ENCODE assay signal across 8 cellular contexts in genomic region chr11:64268687-64269379, GRCh38. TPM values are rescaled to one million over a fixed set of nuclear protein-coding genes. Genes with fewer than 3 reads are reported as not detected.
A peak's percentile ranks its signal among the peaks of the same experiment; 100 is the strongest.
DNase-seq lines count a peak whose midpoint lies in the region; ATAC-seq, FAIRE-seq and TF ChIP-seq lines count a peak whose summit lies in the region.

No MANE protein-coding gene starts in this region.

- H4K20me1 ChIP-seq in PC-3 (ENCODE audit: low read length) (no peaks in the 10 kb centered on the region), K562 (replicated peaks; ENCODE audit: control insufficient read depth, insufficient read depth, low read length) (no peaks in the 10 kb centered on the region)

- H3K27me3 ChIP-seq in PC-3 (ENCODE audit: low read length) (no peaks in the 10 kb centered on the region), K562 (ENCODE audit: control insufficient read depth in 2 of 2, insufficient read depth in 2 of 2, low read length in 2 of 2) (no peaks in the 10 kb centered on the region), spleen (replicated peaks in 1 of 7) (no peaks in the 10 kb centered on the region)

- H3K4me2 ChIP-seq in A549: peak overlapping the region; percentile 97
- H3K4me2 ChIP-seq in PC-3 (ENCODE audit: low read length): peak overlapping the region; percentile 82
- peak overlapping the region; percentile 92 for H3K4me2 ChIP-seq in K562 (ENCODE audit: insufficient read depth, low read length)

- FAIRE-seq in A549 (lab: Jason Lieb, UNC) (no peak), K562 (lab: Jason Lieb, UNC) (peak; percentile 72)

- H3K9me1 ChIP-seq in K562 (ENCODE audit: control insufficient read depth, insufficient read depth, low read length): peaks cover 3% of the 10 kb centered on the region

- 13% methylated on average over 11 of the region's 23 CpGs for WGBS in A549 (ENCODE audit: missing lambda C conversion rate)
- WGBS in K562 (ENCODE audit: insufficient coverage, low coverage, missing lambda C conversion rate): 3% methylated on average over 21 of the region's 23 CpGs
- WGBS in spleen, 5 donors: 6 to 12% (median 9%) methylated on average over 20 to 23 of the region's 23 CpGs

- H3K9ac ChIP-seq in PC-3 (ENCODE audit: low read length): peak overlapping the region; percentile 74
- peak overlapping the region; percentile 89 to 99 for H3K9ac ChIP-seq in K562 (ENCODE audit: insufficient read depth in 1 of 2, low read depth in 2 of 2, low read length in 2 of 2)

- H3K9me3 ChIP-seq in A549 (no peaks in the 10 kb centered on the region), PC-3 (ENCODE audit: low read length) (no peaks in the 10 kb centered on the region), K562 (replicated peaks; ENCODE audit: control insufficient read depth, insufficient read depth, low read depth, low read length) (no peaks in the 10 kb centered on the region), spleen (no peaks in the 10 kb centered on the region)

- no peak for TF ChIP-seq RAD21 in A549 (conservative IDR thresholded peaks at IDR 0.05 in 1 of 2, IDR thresholded peaks at IDR 0.05 in 1 of 2)
- 0 out of 4 replicates have a peak, but pooled peaks of 1 of the 2 experiments have one; percentile 2 for TF ChIP-seq RAD21 in K562 (CRISPR knock-in tag; conservative IDR thresholded peaks at IDR 0.05 in 1 of 2, IDR thresholded peaks at IDR 0.05 in 1 of 2)

- H3K9me2 ChIP-seq in PC-3 (replicated peaks; ENCODE audit: low read length): no peaks in the 10 kb centered on the region

- TF ChIP-seq POLR2A in A549 (IDR thresholded peaks at IDR 0.05; ENCODE audit: low read length) (no peak), K562 (conservative IDR thresholded peaks at IDR 0.05) (peak; percentile 52), spleen (IDR thresholded peaks at IDR 0.05) (peak in 1 of 3 donors; percentile 32)

- peaks cover 31% of the 10 kb centered on the region for H3K4me1 ChIP-seq in A549
- H3K4me1 ChIP-seq in PC-3 (ENCODE audit: insufficient read depth, low read length): peaks cover 35% of the 10 kb centered on the region
- peaks cover 32 to 59% of the 10 kb centered on the region in 2 experiments for H3K4me1 ChIP-seq in K562 (replicated peaks in 1 of 2; ENCODE audit: control insufficient read depth in 2 of 2, insufficient read depth in 2 of 2, low read length in 2 of 2)
- H3K4me1 ChIP-seq in spleen: peaks cover 27 to 56% (median 39%) of the 10 kb centered on the region in 6 donors

- H3K79me2 ChIP-seq in PC-3 (ENCODE audit: low read length) (peaks cover 14% of the 10 kb centered on the region; the same call in 1 of the 2 replicates), K562 (ENCODE audit: control insufficient read depth, insufficient read depth, low read length) (peaks cover 41% of the 10 kb centered on the region)

- ATAC-seq in A549: peak; percentile 35 to 46
- ATAC-seq in HG03103 (IDR thresholded peaks at IDR 0.05; ENCODE audit: low read depth, unreplicated experiment): peak; percentile 7
- ATAC-seq in PC-3: peak; percentile 3
- ATAC-seq in K562: peak; percentile 59

- no peak for TF ChIP-seq CTCF in A549 (IDR thresholded peaks at IDR 0.05)
- TF ChIP-seq CTCF in GM12875 (IDR thresholded peaks at IDR 0.05; ENCODE audit: borderline replicate concordance, insufficient read depth, low read depth, low read length): no peak
- TF ChIP-seq CTCF in PC-3 (conservative IDR thresholded peaks at IDR 0.05; ENCODE audit: low read depth, low read length): no peak
- TF ChIP-seq CTCF in K562 (IDR thresholded peaks at IDR 0.05 in 2 of 3, conservative IDR thresholded peaks at IDR 0.05 in 1 of 3; ENCODE audit: insufficient read depth in 2 of 3, low read depth in 1 of 3, low read length in 3 of 3): no peak
- TF ChIP-seq CTCF in spleen (IDR thresholded peaks at IDR 0.05 in 8 of 11, conservative IDR thresholded peaks at IDR 0.05 in 3 of 11): peak in 2 of 11 experiments; percentile 17 to 25

- H3K4me3 ChIP-seq in A549 (peak overlapping the region; percentile 72), GM12875 (ENCODE audit: low read depth, low read length) (peak overlapping the region; percentile 76), PC-3 (ENCODE audit: low read length) (peak overlapping the region; percentile 69), K562 (peak overlapping the region; percentile 60), spleen (peak overlapping the region; percentile 61 to 99 (median 90))

- BruUV-seq in PC-3 (replicated peaks; lab: Mats Ljungman, UMichigan) (no TSS peak), K562 (replicated peaks; lab: Mats Ljungman, UMichigan) (no TSS peak)

- TF ChIP-seq EP300 in A549 (IDR thresholded peaks at IDR 0.05): no peak
- no peak; the same call in 1 of the 2 replicates for TF ChIP-seq EP300 in K562 (IDR thresholded peaks at IDR 0.05; ENCODE audit: low read length)

- H3K27ac ChIP-seq in A549 (peak overlapping the region; percentile 94 to 97), PC-3 (ENCODE audit: low read length) (peak overlapping the region; percentile 59), K562 (ENCODE audit: extremely low read depth, low read depth, low read length) (peak overlapping the region; percentile 96), spleen (peak overlapping the region; percentile 80 to 100 (median 98))

- H3K36me3 ChIP-seq in PC-3 (ENCODE audit: low read depth, low read length) (peaks cover 7% of the 10 kb centered on the region; the same call in 1 of the 2 replicates), K562 (ENCODE audit: control insufficient read depth, insufficient read depth, low read length) (peaks cover 45% of the 10 kb centered on the region), spleen (peaks cover 0 to 38% (median 17%) of the 10 kb centered on the region in 6 donors)

- CTCF ChIA-PET in A549 (lab: Yijun Ruan, JAX): interaction anchor here (1.1 to 16.0 kb wide), 12 partner anchors 9 to 499 kb away, joined by 3 to 220 read pairs (median 4); partner anchors contain the start of genes BAD, CATSPERZ, ESRRA and PLCB3
- CTCF ChIA-PET in PC-3 (lab: Charles Lee): no interaction called here
- CTCF ChIA-PET in K562 (lab: Yijun Ruan, JAX; ENCODE audit: low intra/inter-chr PET ratio): interaction anchor here (2.6 kb wide), 1 partner anchor 65 kb away, joined by 11 read pairs; no protein-coding TSS in a partner anchor

- POLR2A ChIA-PET in A549 (lab: Yijun Ruan, JAX) (interaction anchor here (0.8 to 5.9 kb wide), 10 partner anchors 8 to 83 kb away, joined by 3 to 53 read pairs (median 4); partner anchors contain the start of genes BAD, ESRRA, FKBP2 and GPR137), PC-3 (lab: Charles Lee; ENCODE audit: unreplicated experiment) (no interaction called here), K562 (lab: Yijun Ruan, JAX) (interaction anchor here (0.6 to 5.7 kb wide), 17 partner anchors 12 to 1459 kb away, joined by 3 to 58 read pairs (median 5); partner anchors contain the start of genes BAD, CATSPERZ, ESRRA and FERMT3)

- in situ Hi-C loops in K562 (cut with MboI): no loop called here

- H3F3A ChIP-seq in PC-3 (ENCODE audit: low read length, unreplicated experiment): no peaks in the 10 kb centered on the region

- H2AFZ ChIP-seq in PC-3 (ENCODE audit: low read length) (peak overlapping the region; percentile 76), K562 (ENCODE audit: low read depth, low read length) (peak overlapping the region; percentile 78; the same call in 1 of the 2 replicates)

- intact Hi-C loops in PC-3 (cut with micrococcal nuclease): no loop called here
- intact Hi-C loops in K562 (cut with micrococcal nuclease): loop anchor here (2.0 kb wide), 1 partner anchor 22 kb away; the partner anchor contains the start of gene PPP1R14B
- intact Hi-C loops in spleen (cut with DNase I; ENCODE audit: low total_unique reads): no loop called here

- DNase-seq in A549 (ENCODE audit: low read depth in 1 of 2, low spot score in 1 of 2) (peak in 1 of 2 experiments; percentile 76), PC-3 (peak; percentile 58), K562 (ENCODE audit: extremely low read depth in 1 of 4, low spot score in 3 of 4) (peak; percentile 36 to 79 (median 48)), iris pigment epithelial cell (ENCODE audit: low read depth) (peak; percentile 58), spleen (peak; percentile 94), GM19238 (ENCODE audit: insufficient read length, low spot score) (no peak)

RNA-seq across cellular contexts. Expression of gene BAD, which starts 15.6 kb away (rescaled TPM):
- polyA plus RNA-seq in A549 (2011; rRNA removed) (33.7 and 35.6 TPM in 2 replicates), A549 (2017; fragmentation: RNase III; extraction: RNeasy Plus Mini Kit Qiagen cat#74134 plus additional on column Dnase treatment) (65.7 to 68.4 TPM (median 66.4 TPM) in 3 replicates), K562 (2011; rRNA removed) (11.8 and 21.1 TPM in 2 replicates), K562 (2014; fragmentation: Illumina TruSeq; extraction: Trizol) (4.7 and 12.8 TPM in 2 replicates), K562 (2014; fragmentation: Nextera tagmentation; extraction: Ambion mirVana) (1 to 10 TPM in 1 of 2 experiments, under 1 TPM in 1; 0.61 to 4.0 TPM), K562 (2014; rRNA removed) (34.3 and 43.0 TPM in 2 replicates), spleen (10 to 100 TPM; 53.9 to 67.3 (median 61.4) TPM)
- 78.5 and 99.7 TPM in 2 replicates for polyA plus RNA-seq in A549 (2012; cell fraction: cytosol; rRNA removed)
- 56.7 and 63.9 TPM in 2 replicates for polyA plus RNA-seq in A549 (2012; cell fraction: nucleus; rRNA removed)
- 7.1 and 11.8 TPM in 2 replicates for polyA minus RNA-seq in A549 (2011; rRNA and poly(A)+ RNA removed)
- total RNA-seq in PC-3 (2014; rRNA removed) (360 and 368 TPM in 2 replicates), K562 (2014; rRNA removed) (45.6 and 58.5 TPM in 2 replicates), K562 (2014; rRNA removed; fragmentation: Illumina TruSeq; extraction: Trizol) (2.9 and 4.1 TPM in 2 replicates), K562 (2015; rRNA removed; fragmentation: Illumina TruSeq; extraction: Trizol) (18.8 and 23.8 TPM in 2 replicates), K562 (2021) (25.2 and 27.1 TPM in 2 replicates), spleen (10 to 100 TPM; 27.0 to 49.3 (median 33.4) TPM)
- 2.4 and 7.5 TPM in 2 replicates for total RNA-seq in K562 (2011; cell fraction: chromatin; rRNA removed; ENCODE audit: low replicate concordance)
- 7.5 and 12.9 TPM in 2 replicates for total RNA-seq in K562 (2011; cell fraction: nucleolus; rRNA removed)
- total RNA-seq in K562 (2011; cell fraction: nucleoplasm; rRNA removed): 4.4 and 4.8 TPM in 2 replicates
- 21.0 and 30.7 TPM in 2 replicates for polyA plus RNA-seq in K562 (2011; cell fraction: cytosol; rRNA removed)
- 8.6 and 11.1 TPM in 2 replicates for polyA plus RNA-seq in K562 (2011; cell fraction: nucleus; rRNA removed)
- 23.1 and 33.4 TPM in 2 replicates for polyA plus RNA-seq in K562 (2012)
- 1.2 and 2.6 TPM in 2 replicates for polyA minus RNA-seq in K562 (2011; rRNA and poly(A)+ RNA removed)
- polyA minus RNA-seq in K562 (2011; cell fraction: cytosol; rRNA and poly(A)+ RNA removed): 6.3 and 7.1 TPM in 2 replicates
- 4.2 and 7.6 TPM in 2 replicates for polyA minus RNA-seq in K562 (2011; cell fraction: nucleus; rRNA and poly(A)+ RNA removed)

RNA-seq across cellular contexts. Expression of gene GPR137, which starts 16.8 kb away (rescaled TPM):
- polyA plus RNA-seq in A549 (2011; rRNA removed): 11.0 and 14.4 TPM in 2 replicates
- 27.0 and 40.8 TPM in 2 replicates for polyA plus RNA-seq in A549 (2012; cell fraction: cytosol; rRNA removed)
- polyA plus RNA-seq in A549 (2012; cell fraction: nucleus; rRNA removed): 77.0 and 77.5 TPM in 2 replicates
- polyA plus RNA-seq in A549 (2017; fragmentation: RNase III; extraction: RNeasy Plus Mini Kit Qiagen cat#74134 plus additional on column Dnase treatment): 33.9 to 38.5 TPM (median 37.4 TPM) in 3 replicates
- polyA minus RNA-seq in A549 (2011; rRNA and poly(A)+ RNA removed): 17.2 and 17.6 TPM in 2 replicates
- total RNA-seq in PC-3 (2014; rRNA removed): 32.4 and 47.5 TPM in 2 replicates
- 17.4 and 66.7 TPM in 2 replicates for total RNA-seq in K562 (2011; cell fraction: chromatin; rRNA removed; ENCODE audit: low replicate concordance)
- 37.2 and 39.7 TPM in 2 replicates for total RNA-seq in K562 (2011; cell fraction: nucleolus; rRNA removed)
- total RNA-seq in K562 (2011; cell fraction: nucleoplasm; rRNA removed): 27.5 and 29.7 TPM in 2 replicates
- total RNA-seq in K562 (2014; rRNA removed): 10.7 and 14.8 TPM in 2 replicates
- total RNA-seq in K562 (2014; rRNA removed; fragmentation: Illumina TruSeq; extraction: Trizol): 2.9 and 4.1 TPM in 2 replicates
- 10.9 and 11.9 TPM in 2 replicates for total RNA-seq in K562 (2015; rRNA removed; fragmentation: Illumina TruSeq; extraction: Trizol)
- total RNA-seq in K562 (2021): 26.7 and 30.1 TPM in 2 replicates
- 6.0 and 11.3 TPM in 2 replicates for polyA plus RNA-seq in K562 (2011; rRNA removed)
- 11.8 and 23.6 TPM in 2 replicates for polyA plus RNA-seq in K562 (2011; cell fraction: cytosol; rRNA removed)
- polyA plus RNA-seq in K562 (2011; cell fraction: nucleus; rRNA removed): 58.9 and 94.9 TPM in 2 replicates
- 25.3 and 28.5 TPM in 2 replicates for polyA plus RNA-seq in K562 (2012)
- 13.2 and 16.9 TPM in 2 replicates for polyA plus RNA-seq in K562 (2014; fragmentation: Illumina TruSeq; extraction: Trizol)
- under 1 TPM; 0.32 to 0.52 TPM for polyA plus RNA-seq in K562 (2014; fragmentation: Nextera tagmentation; extraction: Ambion mirVana)
- 18.2 and 18.9 TPM in 2 replicates for polyA plus RNA-seq in K562 (2014; rRNA removed)
- polyA minus RNA-seq in K562 (2011; rRNA and poly(A)+ RNA removed): 2.8 and 3.4 TPM in 2 replicates
- polyA minus RNA-seq in K562 (2011; cell fraction: cytosol; rRNA and poly(A)+ RNA removed): 10.0 and 10.6 TPM in 2 replicates
- 12.3 and 14.0 TPM in 2 replicates for polyA minus RNA-seq in K562 (2011; cell fraction: nucleus; rRNA and poly(A)+ RNA removed)
- total RNA-seq in spleen: 10 to 100 TPM; 21.8 to 37.2 (median 30.2) TPM
- polyA plus RNA-seq in spleen: 10 to 100 TPM; 13.7 to 22.8 (median 16.7) TPM

RNA-seq across cellular contexts. Expression of gene PLCB3, which starts 17.5 kb away (rescaled TPM):
- polyA plus RNA-seq in A549 (2011; rRNA removed) (8.8 and 9.9 TPM in 2 replicates), A549 (2017; fragmentation: RNase III; extraction: RNeasy Plus Mini Kit Qiagen cat#74134 plus additional on column Dnase treatment) (19.2 to 21.3 TPM (median 21.2 TPM) in 3 replicates), K562 (2011; rRNA removed) (11.5 and 18.0 TPM in 2 replicates), K562 (2014; fragmentation: Illumina TruSeq; extraction: Trizol) (16.0 and 23.9 TPM in 2 replicates), K562 (2014; fragmentation: Nextera tagmentation; extraction: Ambion mirVana) (under 1 TPM; 0.31 to 0.37 TPM), K562 (2014; rRNA removed) (24.7 and 27.6 TPM in 2 replicates), spleen (10 to 100 TPM in 1 of 3 donors, 1 to 10 TPM in 2; 3.8 to 11.9 (median 4.4) TPM)
- polyA plus RNA-seq in A549 (2012; cell fraction: cytosol; rRNA removed): 22.3 and 28.0 TPM in 2 replicates
- 55.6 and 59.6 TPM in 2 replicates for polyA plus RNA-seq in A549 (2012; cell fraction: nucleus; rRNA removed)
- 17.1 and 22.3 TPM in 2 replicates for polyA minus RNA-seq in A549 (2011; rRNA and poly(A)+ RNA removed)
- total RNA-seq in PC-3 (2014; rRNA removed) (69.0 and 88.3 TPM in 2 replicates), K562 (2014; rRNA removed) (33.6 and 42.5 TPM in 2 replicates), K562 (2014; rRNA removed; fragmentation: Illumina TruSeq; extraction: Trizol) (7.0 and 8.4 TPM in 2 replicates), K562 (2015; rRNA removed; fragmentation: Illumina TruSeq; extraction: Trizol) (14.6 and 14.9 TPM in 2 replicates), K562 (2021) (37.1 and 44.8 TPM in 2 replicates), spleen (10 to 100 TPM; 20.7 to 28.3 (median 22.3) TPM)
- total RNA-seq in K562 (2011; cell fraction: chromatin; rRNA removed; ENCODE audit: low replicate concordance): 41.0 and 132 TPM in 2 replicates
- 77.6 and 79.7 TPM in 2 replicates for total RNA-seq in K562 (2011; cell fraction: nucleolus; rRNA removed)
- 28.1 and 43.7 TPM in 2 replicates for total RNA-seq in K562 (2011; cell fraction: nucleoplasm; rRNA removed)
- 10.3 and 18.2 TPM in 2 replicates for polyA plus RNA-seq in K562 (2011; cell fraction: cytosol; rRNA removed)
- 77.2 and 104 TPM in 2 replicates for polyA plus RNA-seq in K562 (2011; cell fraction: nucleus; rRNA removed)
- polyA plus RNA-seq in K562 (2012): 23.9 and 26.4 TPM in 2 replicates
- polyA minus RNA-seq in K562 (2011; rRNA and poly(A)+ RNA removed): 9.7 and 13.1 TPM in 2 replicates
- polyA minus RNA-seq in K562 (2011; cell fraction: cytosol; rRNA and poly(A)+ RNA removed): 19.2 and 19.7 TPM in 2 replicates
- polyA minus RNA-seq in K562 (2011; cell fraction: nucleus; rRNA and poly(A)+ RNA removed): 20.1 and 25.0 TPM in 2 replicates

RNA-seq across cellular contexts. Expression of gene PPP1R14B, which starts 22.1 kb away (rescaled TPM):
- polyA plus RNA-seq in A549 (2011; rRNA removed) (129 and 154 TPM in 2 replicates), A549 (2017; fragmentation: RNase III; extraction: RNeasy Plus Mini Kit Qiagen cat#74134 plus additional on column Dnase treatment) (152 to 155 TPM (median 152 TPM) in 3 replicates), K562 (2011; rRNA removed) (182 and 196 TPM in 2 replicates), K562 (2014; fragmentation: Illumina TruSeq; extraction: Trizol) (212 and 254 TPM in 2 replicates), K562 (2014; fragmentation: Nextera tagmentation; extraction: Ambion mirVana) (10 to 100 TPM in 1 of 2 experiments, 1 to 10 TPM in 1; 7.7 to 17.5 TPM), K562 (2014; rRNA removed) (312 and 380 TPM in 2 replicates), spleen (100 to 1,000 TPM; 139 to 190 (median 168) TPM)
- 385 and 411 TPM in 2 replicates for polyA plus RNA-seq in A549 (2012; cell fraction: cytosol; rRNA removed)
- 243 and 262 TPM in 2 replicates for polyA plus RNA-seq in A549 (2012; cell fraction: nucleus; rRNA removed)
- polyA minus RNA-seq in A549 (2011; rRNA and poly(A)+ RNA removed): 77.8 and 94.5 TPM in 2 replicates
- total RNA-seq in PC-3 (2014; rRNA removed) (1,496 and 2,060 TPM in 2 replicates), K562 (2014; rRNA removed) (566 and 592 TPM in 2 replicates), K562 (2014; rRNA removed; fragmentation: Illumina TruSeq; extraction: Trizol) (114 and 162 TPM in 2 replicates), K562 (2015; rRNA removed; fragmentation: Illumina TruSeq; extraction: Trizol) (300 and 321 TPM in 2 replicates), K562 (2021) (391 and 402 TPM in 2 replicates), spleen (10 to 100 TPM; 47.6 to 93.9 (median 78.3) TPM)
- total RNA-seq in K562 (2011; cell fraction: chromatin; rRNA removed; ENCODE audit: low replicate concordance): 22.4 and 60.4 TPM in 2 replicates
- total RNA-seq in K562 (2011; cell fraction: nucleolus; rRNA removed): 71.5 and 97.6 TPM in 2 replicates
- total RNA-seq in K562 (2011; cell fraction: nucleoplasm; rRNA removed): 71.8 and 129 TPM in 2 replicates
- 198 and 362 TPM in 2 replicates for polyA plus RNA-seq in K562 (2011; cell fraction: cytosol; rRNA removed)
- polyA plus RNA-seq in K562 (2011; cell fraction: nucleus; rRNA removed): 169 and 217 TPM in 2 replicates
- polyA plus RNA-seq in K562 (2012): 195 and 318 TPM in 2 replicates
- polyA minus RNA-seq in K562 (2011; rRNA and poly(A)+ RNA removed): 33.2 and 49.9 TPM in 2 replicates
- 84.7 and 86.5 TPM in 2 replicates for polyA minus RNA-seq in K562 (2011; cell fraction: cytosol; rRNA and poly(A)+ RNA removed)
- polyA minus RNA-seq in K562 (2011; cell fraction: nucleus; rRNA and poly(A)+ RNA removed): 27.9 and 34.1 TPM in 2 replicates

RNA-seq across cellular contexts. Expression of gene KCNK4, which starts 22.3 kb away (rescaled TPM):
- not detected in 2 replicates for polyA plus RNA-seq in A549 (2011; rRNA removed)
- polyA plus RNA-seq in A549 (2012; cell fraction: cytosol; rRNA removed): 0.06 TPM in 1 of 2 replicates, not detected in the other
- polyA plus RNA-seq in A549 (2012; cell fraction: nucleus; rRNA removed): 0.41 and 0.42 TPM in 2 replicates
- 0.12 to 0.28 TPM (median 0.17 TPM) in 3 replicates for polyA plus RNA-seq in A549 (2017; fragmentation: RNase III; extraction: RNeasy Plus Mini Kit Qiagen cat#74134 plus additional on column Dnase treatment)
- not detected in 2 replicates for polyA minus RNA-seq in A549 (2011; rRNA and poly(A)+ RNA removed)
- 1.2 TPM in 1 of 2 replicates, not detected in the other for total RNA-seq in PC-3 (2014; rRNA removed)
- 0.37 and 0.74 TPM in 2 replicates for total RNA-seq in K562 (2011; cell fraction: chromatin; rRNA removed; ENCODE audit: low replicate concordance)
- 0.17 and 0.26 TPM in 2 replicates for total RNA-seq in K562 (2011; cell fraction: nucleolus; rRNA removed)
- 0.44 TPM in 1 of 2 replicates, not detected in the other for total RNA-seq in K562 (2011; cell fraction: nucleoplasm; rRNA removed)
- total RNA-seq in K562 (2014; rRNA removed): not detected in 2 replicates
- total RNA-seq in K562 (2014; rRNA removed; fragmentation: Illumina TruSeq; extraction: Trizol): not detected in 2 replicates
- total RNA-seq in K562 (2015; rRNA removed; fragmentation: Illumina TruSeq; extraction: Trizol): not detected in 2 replicates
- total RNA-seq in K562 (2021): not detected in 2 replicates
- not detected in 2 replicates for polyA plus RNA-seq in K562 (2011; rRNA removed)
- polyA plus RNA-seq in K562 (2011; cell fraction: cytosol; rRNA removed): not detected in 2 replicates
- polyA plus RNA-seq in K562 (2011; cell fraction: nucleus; rRNA removed): 0.13 and 0.14 TPM in 2 replicates
- 0.05 TPM in 1 of 2 replicates, not detected in the other for polyA plus RNA-seq in K562 (2012)
- polyA plus RNA-seq in K562 (2014; fragmentation: Illumina TruSeq; extraction: Trizol): not detected in 2 replicates
- not detected for polyA plus RNA-seq in K562 (2014; fragmentation: Nextera tagmentation; extraction: Ambion mirVana)
- not detected in 2 replicates for polyA plus RNA-seq in K562 (2014; rRNA removed)
- not detected in 2 replicates for polyA minus RNA-seq in K562 (2011; rRNA and poly(A)+ RNA removed)
- not detected in 2 replicates for polyA minus RNA-seq in K562 (2011; cell fraction: cytosol; rRNA and poly(A)+ RNA removed)
- not detected in 2 replicates for polyA minus RNA-seq in K562 (2011; cell fraction: nucleus; rRNA and poly(A)+ RNA removed)
- under 1 TPM in 3 of 7 donors, not detected in 4; 0.35 to 0.77 (median 0.44) TPM for total RNA-seq in spleen
- polyA plus RNA-seq in spleen: under 1 TPM in 2 of 3 donors, not detected in 1; 0.06 to 0.09 TPM

Comparison
In these comparisons a context has a peak if more than half of its experiments do, and no peak if none do; other contexts are left out.
1. ATAC-seq: peak in every context shown above with its lines; median percentile 59 in K562; 40 in A549; 7 in HG03103; 3 in PC-3.
2. Of the 35 proteins assayed by ChIP-seq in both K562 and A549: peak only in K562: CHD4, ESRRA, HDAC2, KDM1A, POLR2A, RCOR1 and 1 more; only in A549: CEBPB; in both: SMC3 and ZFP36; in neither: 22; mixed calls (peak in some experiments, not most) for 3.